In genomic region chr4:49036528-49036927, GRCh38 we compare ENCODE assay signal across 21 cellular contexts. TPM values are rescaled to one million over a fixed set of nuclear protein-coding genes. Genes with fewer than 3 reads are reported as not detected.
DNase-seq lines count a peak whose midpoint lies in the region; ATAC-seq, FAIRE-seq and TF ChIP-seq lines count a peak whose summit lies in the region.
"Had no signal": no experiment of that assay in that cellular context is flagged by ENCODE, and none has a peak within 500 bp of the region (broad histone marks: within the 10 kb centered on the region; RNA-seq: fewer than 3 reads in every experiment).

No MANE protein-coding gene starts in this region.

- H3K27me3 ChIP-seq in K562 (ENCODE audit: control insufficient read depth in 2 of 2, insufficient read depth in 2 of 2, low read length in 2 of 2) (no peaks in the 10 kb centered on the region), mesendoderm (ENCODE audit: insufficient read depth, low read length, poor library complexity) (no peaks in the 10 kb centered on the region)
- H3K27me3 ChIP-seq: BLaER1 had no signal

- H3K27ac ChIP-seq in K562 (ENCODE audit: extremely low read depth, low read depth, low read length) (no peak overlapping the region), mesendoderm (ENCODE audit: low read depth, low read length) (no peak overlapping the region)
- H3K27ac ChIP-seq: 22Rv1, A549, BLaER1 had no signal

- H3K4me3 ChIP-seq in NB4 (ENCODE audit: low read depth, low read length) (no peak overlapping the region), K562 (no peak overlapping the region), mesendoderm (ENCODE audit: low read length) (no peak overlapping the region)
- H3K4me3 ChIP-seq: A549, BLaER1 had no signal

- TF ChIP-seq CTCF in NB4 (IDR thresholded peaks at IDR 0.05; ENCODE audit: low read depth, low read length) = no peak
- no peak for TF ChIP-seq CTCF in K562 (IDR thresholded peaks at IDR 0.05 in 2 of 3, conservative IDR thresholded peaks at IDR 0.05 in 1 of 3; ENCODE audit: insufficient read depth in 2 of 3, low read depth in 1 of 3, low read length in 3 of 3)

- FAIRE-seq in K562 (lab: Jason Lieb, UNC) = no peak
- FAIRE-seq: A549, GM12892, GM18507, H1 had no signal

- no peaks in the 10 kb centered on the region for H3K9me1 ChIP-seq in K562 (ENCODE audit: control insufficient read depth, insufficient read depth, low read length)

- no peak overlapping the region for H3K23ac ChIP-seq in mesendoderm (ENCODE audit: low read length)

- H3K79me2 ChIP-seq in K562 (ENCODE audit: control insufficient read depth, insufficient read depth, low read length) (no peaks in the 10 kb centered on the region), mesendoderm (ENCODE audit: control insufficient read depth, insufficient read depth, low read length) (no peaks in the 10 kb centered on the region)

- no peaks in the 10 kb centered on the region for H4K20me1 ChIP-seq in K562 (replicated peaks; ENCODE audit: control insufficient read depth, insufficient read depth, low read length)
- H4K20me1 ChIP-seq: BLaER1 had no signal

- H3K9me3 ChIP-seq in K562 (replicated peaks; ENCODE audit: control insufficient read depth, insufficient read depth, low read depth, low read length) = no peaks in the 10 kb centered on the region
- H3K9me3 ChIP-seq: A549, BLaER1 had no signal

- 0% methylated on average over 3 of the region's 3 CpGs for WGBS in K562 (ENCODE audit: insufficient coverage, low coverage, missing lambda C conversion rate)
- no CpG with 5 or more reads among the region's 3 CpGs for WGBS in mesendoderm (ENCODE audit: extremely low coverage, insufficient coverage, low lambda C conversion rate)

- H2BK15ac ChIP-seq in mesendoderm (replicated peaks; ENCODE audit: low read depth) = no peak overlapping the region

- in situ Hi-C loops in K562 (cut with MboI) = no loop called here

- TF ChIP-seq RAD21 in K562 (CRISPR knock-in tag; conservative IDR thresholded peaks at IDR 0.05 in 1 of 2, IDR thresholded peaks at IDR 0.05 in 1 of 2) = no peak

- H3K4me1 ChIP-seq in K562 (replicated peaks in 1 of 2; ENCODE audit: control insufficient read depth in 2 of 2, insufficient read depth in 2 of 2, low read length in 2 of 2) = no peaks in the 10 kb centered on the region
- H3K4me1 ChIP-seq in mesendoderm (ENCODE audit: control insufficient read depth, low read depth, low read length) = no peaks in the 10 kb centered on the region
- H3K4me1 ChIP-seq: A549, BLaER1 had no signal

- H2AFZ ChIP-seq in K562 (ENCODE audit: low read depth, low read length) = no peak overlapping the region

- no peaks in the 10 kb centered on the region for H3K79me1 ChIP-seq in mesendoderm (ENCODE audit: low read length)

- no peak overlapping the region for H2BK5ac ChIP-seq in mesendoderm (ENCODE audit: low read length)

- no peak overlapping the region for H3K56ac ChIP-seq in mesendoderm (ENCODE audit: low read length)

- no peak overlapping the region for H3K4me2 ChIP-seq in K562 (ENCODE audit: insufficient read depth, low read length)
- H3K4me2 ChIP-seq in mesendoderm (ENCODE audit: low read length) = no peak overlapping the region
- H3K4me2 ChIP-seq: A549, BLaER1 had no signal

- H3K4ac ChIP-seq in mesendoderm (ENCODE audit: low read depth, low read length) = no peak overlapping the region

- no peaks in the 10 kb centered on the region for H3K36me3 ChIP-seq in K562 (ENCODE audit: control insufficient read depth, insufficient read depth, low read length)
- no peaks in the 10 kb centered on the region for H3K36me3 ChIP-seq in mesendoderm (ENCODE audit: control insufficient read depth, insufficient read depth, low read length)
- H3K36me3 ChIP-seq: BLaER1 had no signal

- H3K9ac ChIP-seq in K562 (ENCODE audit: insufficient read depth in 1 of 2, low read depth in 2 of 2, low read length in 2 of 2) (no peak overlapping the region), mesendoderm (ENCODE audit: low read length) (no peak overlapping the region)
- H3K9ac ChIP-seq: BLaER1 had no signal

- CTCF ChIA-PET in K562 (lab: Yijun Ruan, JAX; ENCODE audit: low intra/inter-chr PET ratio) = no interaction called here

- H4K8ac ChIP-seq in mesendoderm (ENCODE audit: low read depth, low read length) = no peak overlapping the region

- POLR2A ChIA-PET in K562 (lab: Yijun Ruan, JAX) = no interaction called here

- no peak overlapping the region for H4K5ac ChIP-seq in mesendoderm (ENCODE audit: low read length)

- peak; percentile 66 for ATAC-seq in K562
- no peak for ATAC-seq in GM19351 (IDR thresholded peaks at IDR 0.05; ENCODE audit: unreplicated experiment)
- ATAC-seq: A549; CD8-positive, alpha-beta T cell had no signal

- intact Hi-C loops in K562 (cut with micrococcal nuclease) = no loop called here

- DNase-seq in DMS 273 (lab: John Stamatoyannopoulos, UW; ENCODE audit: unreplicated experiment) (peak; percentile 2), DMS 273 treated with DMSO at 0.1 percent for 48 hours (lab: John Stamatoyannopoulos, UW) (no peak), HT-29 (ENCODE audit: low spot score) (peak; percentile 10), NB4 (ENCODE audit: low read depth) (peak; percentile 4), K562 (ENCODE audit: extremely low read depth in 1 of 4, low spot score in 3 of 4) (no peak), SIG-M5 treated with dmso at 0.1 percent for 504 hours (lab: John Stamatoyannopoulos, UW; ENCODE audit: unreplicated experiment) (no peak), mesendoderm (no peak)
- DNase-seq: AML-193; Calu3; CD8-positive, alpha-beta T cell; GDM1; H9 had no signal

- H2AK5ac ChIP-seq in mesendoderm (ENCODE audit: low read length) = no peak overlapping the region

- H2BK120ac ChIP-seq in mesendoderm (ENCODE audit: low read depth, low read length) = no peak overlapping the region

- no TSS peak for BruUV-seq in K562 (replicated peaks; lab: Mats Ljungman, UMichigan)

- TF ChIP-seq POLR2A in NB4 (IDR thresholded peaks at IDR 0.05; ENCODE audit: extremely low read depth, insufficient read length) = no peak
- no peak for TF ChIP-seq POLR2A in K562 (conservative IDR thresholded peaks at IDR 0.05)

- no peak for TF ChIP-seq EP300 in K562 (IDR thresholded peaks at IDR 0.05; ENCODE audit: low read length)

- no peak overlapping the region for H3K18ac ChIP-seq in mesendoderm (ENCODE audit: low read length)

TF ChIP-seq in K562, 482 proteins besides CTCF, POLR2A, EP300 and RAD21:
- TF ChIP-seq LARP7 (IDR thresholded peaks at IDR 0.05) (no peak), ADNP (tag; IDR thresholded peaks at IDR 0.05) (no peak), KDM2B (CRISPR knock-in tag; IDR thresholded peaks at IDR 0.05) (no peak), SIN3B (IDR thresholded peaks at IDR 0.05; ENCODE audit: low read depth) (no peak)
- TF ChIP-seq, protein P1, sequence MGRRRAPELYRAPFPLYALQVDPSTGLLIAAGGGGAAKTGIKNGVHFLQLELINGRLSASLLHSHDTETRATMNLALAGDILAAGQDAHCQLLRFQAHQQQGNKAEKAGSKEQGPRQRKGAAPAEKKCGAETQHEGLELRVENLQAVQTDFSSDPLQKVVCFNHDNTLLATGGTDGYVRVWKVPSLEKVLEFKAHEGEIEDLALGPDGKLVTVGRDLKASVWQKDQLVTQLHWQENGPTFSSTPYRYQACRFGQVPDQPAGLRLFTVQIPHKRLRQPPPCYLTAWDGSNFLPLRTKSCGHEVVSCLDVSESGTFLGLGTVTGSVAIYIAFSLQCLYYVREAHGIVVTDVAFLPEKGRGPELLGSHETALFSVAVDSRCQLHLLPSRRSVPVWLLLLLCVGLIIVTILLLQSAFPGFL (CRISPR knock-in tag; IDR thresholded peaks at IDR 0.05) = no peak

RNA-seq across cellular contexts. Expression of gene CWH43, which starts 50.5 kb away (rescaled TPM):
- not detected in 2 replicates for total RNA-seq in HT-29 (2014; rRNA removed; shearing (Covaris generic))
- total RNA-seq in K562 (2011; cell fraction: chromatin; rRNA removed; ENCODE audit: low replicate concordance) = not detected in 2 replicates
- not detected in 2 replicates for total RNA-seq in K562 (2011; cell fraction: nucleolus; rRNA removed)
- total RNA-seq in K562 (2011; cell fraction: nucleoplasm; rRNA removed) = not detected in 2 replicates
- total RNA-seq in K562 (2014; rRNA removed) (not detected in 2 replicates), K562 (2014; rRNA removed; fragmentation: Illumina TruSeq; extraction: Trizol) (not detected in 2 replicates), K562 (2015; rRNA removed; fragmentation: Illumina TruSeq; extraction: Trizol) (not detected in 2 replicates), K562 (2021) (not detected in 2 replicates)
- polyA plus RNA-seq in K562 (2011; rRNA removed) (not detected in 2 replicates), K562 (2014; fragmentation: Illumina TruSeq; extraction: Trizol) (not detected in 2 replicates), K562 (2014; fragmentation: Nextera tagmentation; extraction: Ambion mirVana) (not detected), K562 (2014; rRNA removed) (not detected in 2 replicates)
- not detected in 2 replicates for polyA plus RNA-seq in K562 (2011; cell fraction: cytosol; rRNA removed)
- not detected in 2 replicates for polyA plus RNA-seq in K562 (2011; cell fraction: nucleus; rRNA removed)
- not detected in 2 replicates for polyA plus RNA-seq in K562 (2012)
- not detected in 2 replicates for polyA minus RNA-seq in K562 (2011; rRNA and poly(A)+ RNA removed)
- not detected in 2 replicates for polyA minus RNA-seq in K562 (2011; cell fraction: cytosol; rRNA and poly(A)+ RNA removed)
- not detected in 2 replicates for polyA minus RNA-seq in K562 (2011; cell fraction: nucleus; rRNA and poly(A)+ RNA removed)
- polyA plus RNA-seq in mesendoderm (2013, experiment 1 of 2) = not detected
- not detected for polyA plus RNA-seq in mesendoderm (2013, experiment 2 of 2)
- total RNA-seq: Calu3; CD8-positive, alpha-beta T cell; Daoy; H1; H9 had no signal
- polyA plus RNA-seq: A549, CD14-positive monocyte, H1 had no signal

Comparison
In these comparisons a context has a peak if more than half of its experiments do, and no peak if none do; other contexts are left out.
1. DNase-seq: peak in DMS 273 (single experiment), HT-29 (single experiment) and NB4 (single experiment); none in DMS 273 treated with DMSO at 0.1 percent for 48 hours (single experiment), K562 (0 of 4), SIG-M5 treated with dmso at 0.1 percent for 504 hours (single experiment) and mesendoderm (single experiment).